8 cellular contexts compared by ENCODE assay signal in the genomic region with DNA sequence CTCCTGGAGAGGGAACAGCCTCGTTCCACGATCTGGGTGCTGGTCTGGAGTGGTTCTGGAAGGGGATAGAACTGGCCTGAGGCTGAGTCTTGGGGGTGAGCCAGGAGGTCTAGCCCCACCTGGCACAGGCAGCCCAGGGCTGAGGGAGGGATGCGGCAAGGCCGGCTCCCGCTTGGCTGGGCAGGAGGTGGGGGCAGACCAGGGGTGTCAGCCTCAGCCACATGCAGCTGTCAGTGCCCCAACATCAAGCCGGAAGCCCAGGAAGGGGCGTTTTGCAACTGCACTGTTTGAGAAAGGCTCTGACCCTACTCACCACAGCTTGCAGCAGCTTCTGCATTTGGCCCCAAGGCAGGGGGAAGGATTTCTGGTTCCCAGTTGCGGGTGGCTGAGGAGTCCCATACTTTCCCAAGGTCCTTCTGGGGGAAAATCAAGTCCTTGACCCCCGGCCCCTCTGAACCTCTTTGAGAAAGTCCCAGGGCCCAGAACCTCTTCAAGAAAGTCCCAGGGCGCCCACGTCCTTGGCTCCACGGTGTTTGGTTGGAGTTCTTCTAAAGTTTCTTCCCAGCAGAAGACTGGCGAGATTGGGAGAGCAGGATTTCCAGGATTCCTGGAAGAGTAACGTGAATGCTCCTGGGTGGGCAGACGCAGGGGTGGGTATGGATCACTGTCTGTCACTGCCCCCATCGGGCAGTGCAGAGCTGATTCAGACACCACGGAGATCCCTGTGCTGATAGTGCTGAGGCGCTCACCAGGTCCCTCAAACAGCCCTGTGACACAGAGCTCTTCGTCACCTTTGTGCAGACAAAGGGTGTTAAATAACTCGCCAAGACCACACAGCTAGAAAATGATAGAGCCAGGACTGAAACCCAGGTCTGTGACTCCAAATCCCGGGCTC. TPM values are rescaled to one million over a fixed set of nuclear protein-coding genes. Genes with fewer than 3 reads are reported as not detected.
DNase-seq lines count a peak whose midpoint lies in the region; ATAC-seq and TF ChIP-seq lines count a peak whose summit lies in the region.

No MANE protein-coding gene starts in this region.

- H3K4me3 Mint-ChIP-seq in IgD-negative memory B cell (peak overlapping the region; percentile 88 to 98 (median 92)), neural progenitor cell (peak overlapping the region; percentile 90)

- TF ChIP-seq CTCF in neural progenitor cell (IDR thresholded peaks at IDR 0.05) = no peak

- H3K4me1 Mint-ChIP-seq in IgD-negative memory B cell (peaks cover 37 to 41% (median 40%) of the 10 kb centered on the region in 3 donors), neural progenitor cell (peaks cover 44% of the 10 kb centered on the region)

- H3K36me3 Mint-ChIP-seq in IgD-negative memory B cell (no peaks in the 10 kb centered on the region), neural progenitor cell (peaks cover 4% of the 10 kb centered on the region)

- H3K4me3 ChIP-seq in neural progenitor cell = no peak overlapping the region

- peaks cover 11% of the 10 kb centered on the region for H3K4me1 ChIP-seq in neural progenitor cell

- peaks cover 6% of the 10 kb centered on the region for H3F3A ChIP-seq in neural progenitor cell (ENCODE audit: low read depth)

- H3K9me3 ChIP-seq in neural progenitor cell (ENCODE audit: low read depth) = no peaks in the 10 kb centered on the region

- no peaks in the 10 kb centered on the region for H3K79me2 ChIP-seq in neural progenitor cell (ENCODE audit: low read depth)

- ATAC-seq in GM19468 (IDR thresholded peaks at IDR 0.05; ENCODE audit: extremely low read depth, unreplicated experiment) = peak; percentile 54

- no peaks in the 10 kb centered on the region for H3K9me3 Mint-ChIP-seq in IgD-negative memory B cell
- no peaks in the 10 kb centered on the region for H3K9me3 Mint-ChIP-seq in neural progenitor cell

- TF ChIP-seq POLR2A in erythroblast (IDR thresholded peaks at IDR 0.05; ENCODE audit: low read length) = no peak

- H3K27me3 Mint-ChIP-seq in IgD-negative memory B cell (no peaks in the 10 kb centered on the region), neural progenitor cell (ENCODE audit: insufficient read depth, low read depth) (peaks cover 18% of the 10 kb centered on the region)

- H3K36me3 ChIP-seq in neural progenitor cell = no peaks in the 10 kb centered on the region

- peaks cover 14% of the 10 kb centered on the region for H4K20me1 ChIP-seq in neural progenitor cell (ENCODE audit: low read depth)

- peaks cover 53% of the 10 kb centered on the region for H3K27me3 ChIP-seq in neural progenitor cell

- H3K4me2 ChIP-seq in neural progenitor cell = no peak overlapping the region

- no peak overlapping the region for H2AFZ ChIP-seq in neural progenitor cell (replicated peaks)

- DNase-seq in CD1c-positive myeloid dendritic cell (ENCODE audit: extremely low spot score) = peak; percentile 90
- peak; percentile 39 to 43 for DNase-seq in activated CD4-positive, alpha-beta T cell treated with anti-CD3 and anti-CD28 coated beads, Interleukin-2, amount 50 U/mL, for 4 hours
- peak; percentile 11 to 17 for DNase-seq in erythroblast (lab: John Stamatoyannopoulos, UW)
- no peak for DNase-seq in neural progenitor cell (ENCODE audit: low spot score)
- DNase-seq in COR-L47 (lab: John Stamatoyannopoulos, UW) = no peak
- DNase-seq in NCI-H2227 (lab: John Stamatoyannopoulos, UW; ENCODE audit: unreplicated experiment) = no peak

- H3K27ac Mint-ChIP-seq in IgD-negative memory B cell (peak overlapping the region; percentile 91 to 96 (median 94)), neural progenitor cell (no peak overlapping the region)

- H3K9ac ChIP-seq in neural progenitor cell = no peak overlapping the region

- no peak overlapping the region for H3K27ac ChIP-seq in neural progenitor cell

RNA-seq across cellular contexts. Expression of a gene that starts 2.2 kb away (rescaled TPM):
- 81.8 TPM for polyA plus RNA-seq in IgD-negative memory B cell
- 6.5 and 14.5 TPM in 2 replicates for total RNA-seq in neural progenitor cell (ENCODE audit: low replicate concordance)

RNA-seq across cellular contexts. Expression of a gene that starts 26.4 kb away (rescaled TPM):
- not detected for polyA plus RNA-seq in IgD-negative memory B cell
- total RNA-seq in neural progenitor cell (ENCODE audit: low replicate concordance) = not detected in 2 replicates

RNA-seq across cellular contexts. Expression of a gene that starts 44.7 kb away (rescaled TPM):
- not detected for polyA plus RNA-seq in IgD-negative memory B cell
- total RNA-seq in neural progenitor cell (ENCODE audit: low replicate concordance) = not detected in 2 replicates

Comparison
In these comparisons a context has a peak if more than half of its experiments do, and no peak if none do; other contexts are left out.
1. DNase-seq: peak in CD1c-positive myeloid dendritic cell (single experiment), activated CD4-positive, alpha-beta T cell treated with anti-CD3 and anti-CD28 coated beads, Interleukin-2, amount 50 U/mL, for 4 hours (2 of 2) and erythroblast (2 of 2); none in neural progenitor cell (single experiment), COR-L47 (single experiment) and NCI-H2227 (single experiment).